16 cellular contexts compared by ENCODE assay signal in genomic region chr4:73832651-73833237, GRCh38.
DNase-seq lines count a peak whose midpoint lies in the region.
"Had no signal": no experiment of that assay in that cellular context is flagged by ENCODE, and none has a peak within 500 bp of the region (broad histone marks: within the 10 kb centered on the region; RNA-seq: fewer than 3 reads in every experiment).

No MANE protein-coding gene starts in this region.

- H3K36me3 Mint-ChIP-seq in T-helper 2 cell treated with Interferon-gamma antibody and Interleukin-4, amounts not matched to agents 5 μg/mL and 100 μg/mL, for 36 hours (ENCODE audit: low read depth) = no peaks in the 10 kb centered on the region
- no peaks in the 10 kb centered on the region for H3K36me3 Mint-ChIP-seq in activated T-cell treated with anti-CD3 and anti-CD28 coated beads, Interleukin-2, amount 50 U/mL, for 24 hours (ENCODE audit: low read depth)
- H3K36me3 Mint-ChIP-seq: brain; neural progenitor cell; stimulated activated effector memory CD8-positive, alpha-beta T cell treated with anti-CD3 and anti-CD28 coated beads, Interleukin-12 subunit alpha, Interleukin-12 subunit beta, amount 100 ng/mL, for 72 hours had no signal

- no peaks in the 10 kb centered on the region for H3K9me3 Mint-ChIP-seq in T-helper 2 cell treated with Interferon-gamma antibody and Interleukin-4, amounts not matched to agents 5 μg/mL and 100 μg/mL, for 36 hours
- H3K9me3 Mint-ChIP-seq in activated T-cell treated with anti-CD3 and anti-CD28 coated beads, Interleukin-2, amount 50 U/mL, for 24 hours = peaks cover 6% of the 10 kb centered on the region

- DNase-seq in COLO829 (ENCODE audit: low spot score) (peak; percentile 74), KBM-7 (peak; percentile 9), astrocyte of the hippocampus (ENCODE audit: low read depth, low spot score) (peak; percentile 45), iris pigment epithelial cell (ENCODE audit: low read depth) (peak; percentile 69), NAMALWA (ENCODE audit: low spot score) (no peak), NCI-H2171 treated with DMSO at 0.1 percent for 48 hours (lab: John Stamatoyannopoulos, UW) (no peak)
- DNase-seq in T-helper 2 cell treated with Interferon-gamma antibody and Interleukin-4, amounts not matched to agents 5 μg/mL and 100 μg/mL, for 36 hours (ENCODE audit: low spot score) = no peak
- DNase-seq in activated T-cell treated with anti-CD3 and anti-CD28 coated beads, Interleukin-2, amount 50 U/mL, for 24 hours = no peak
- DNase-seq: activated CD4-positive, CD25-positive, alpha-beta regulatory T cell; GOT3; mesendoderm; NCI-H446 treated with DMSO at 0.1 percent for 48 hours; upper lobe of right lung had no signal

- in situ Hi-C loops in KBM-7 (cut with MboI; ENCODE audit: low pct_unique_long_range_greater_than_20kb, low sequenced_read_pairs) = no loop called here

- peaks cover 2% of the 10 kb centered on the region for H3K4me1 Mint-ChIP-seq in T-helper 2 cell treated with Interferon-gamma antibody and Interleukin-4, amounts not matched to agents 5 μg/mL and 100 μg/mL, for 36 hours (ENCODE audit: low read depth)
- H3K4me1 Mint-ChIP-seq in activated T-cell treated with anti-CD3 and anti-CD28 coated beads, Interleukin-2, amount 50 U/mL, for 24 hours (ENCODE audit: low read depth) = no peaks in the 10 kb centered on the region
- H3K4me1 Mint-ChIP-seq: stimulated activated effector memory CD8-positive, alpha-beta T cell treated with anti-CD3 and anti-CD28 coated beads, Interleukin-12 subunit alpha, Interleukin-12 subunit beta, amount 100 ng/mL, for 72 hours had no signal

- no peak overlapping the region for H3K27ac Mint-ChIP-seq in T-helper 2 cell treated with Interferon-gamma antibody and Interleukin-4, amounts not matched to agents 5 μg/mL and 100 μg/mL, for 36 hours
- H3K27ac Mint-ChIP-seq in activated T-cell treated with anti-CD3 and anti-CD28 coated beads, Interleukin-2, amount 50 U/mL, for 24 hours = no peak overlapping the region
- H3K27ac Mint-ChIP-seq: brain; neural progenitor cell; stimulated activated effector memory CD8-positive, alpha-beta T cell treated with anti-CD3 and anti-CD28 coated beads, Interleukin-12 subunit alpha, Interleukin-12 subunit beta, amount 100 ng/mL, for 72 hours had no signal

- peaks cover 15% of the 10 kb centered on the region for H3K27me3 Mint-ChIP-seq in T-helper 2 cell treated with Interferon-gamma antibody and Interleukin-4, amounts not matched to agents 5 μg/mL and 100 μg/mL, for 36 hours (ENCODE audit: low read depth)
- H3K27me3 Mint-ChIP-seq in activated T-cell treated with anti-CD3 and anti-CD28 coated beads, Interleukin-2, amount 50 U/mL, for 24 hours = peaks cover 14% of the 10 kb centered on the region

- H3K4me3 Mint-ChIP-seq in T-helper 2 cell treated with Interferon-gamma antibody and Interleukin-4, amounts not matched to agents 5 μg/mL and 100 μg/mL, for 36 hours = no peak overlapping the region
- H3K4me3 Mint-ChIP-seq in activated T-cell treated with anti-CD3 and anti-CD28 coated beads, Interleukin-2, amount 50 U/mL, for 24 hours = no peak overlapping the region
- H3K4me3 Mint-ChIP-seq: brain; neural progenitor cell; stimulated activated effector memory CD8-positive, alpha-beta T cell treated with anti-CD3 and anti-CD28 coated beads, Interleukin-12 subunit alpha, Interleukin-12 subunit beta, amount 100 ng/mL, for 72 hours had no signal

Comparison
In these comparisons a context has a peak if more than half of its experiments do, and no peak if none do; other contexts are left out.
1. DNase-seq: peak in COLO829 (single experiment), KBM-7 (single experiment), astrocyte of the hippocampus (single experiment) and iris pigment epithelial cell (single experiment); none in NAMALWA (single experiment), T-helper 2 cell treated with Interferon-gamma antibody and Interleukin-4, amounts not matched to agents 5 μg/mL and 100 μg/mL, for 36 hours (single experiment), NCI-H2171 treated with DMSO at 0.1 percent for 48 hours (single experiment) and activated T-cell treated with anti-CD3 and anti-CD28 coated beads, Interleukin-2, amount 50 U/mL, for 24 hours (single experiment).